28 cellular contexts compared by ENCODE assay signal in genomic region chr3:21830541-21830940, GRCh38.
"Had no signal": no experiment of that assay in that cellular context is flagged by ENCODE, and none has a peak within 500 bp of the region (broad histone marks: within the 10 kb centered on the region; RNA-seq: fewer than 3 reads in every experiment).

No MANE protein-coding gene starts in this region.

- H3K36me3 ChIP-seq: brain microvascular endothelial cell, esophagus muscularis mucosa, gastroesophageal sphincter, heart right ventricle, WERI-Rb-1 had no signal

- DNase-seq: activated B cell treated with CpG ODN at 0.5 μM for 24 hours; activated CD4-positive, alpha-beta T cell treated with anti-CD3 and anti-CD28 coated beads for 48 hours; activated CD4-positive, alpha-beta T cell treated with anti-CD3 and anti-CD28 coated beads, Interleukin-2, amount 50 U/mL, for 1 hour; activated CD4-positive, alpha-beta T cell treated with anti-CD3 and anti-CD28 coated beads, Interleukin-2, amount 50 U/mL, for 48 hours; activated CD8-positive, alpha-beta memory T cell treated with anti-CD3 and anti-CD28 coated beads for 24 hours; activated CD8-positive, alpha-beta T cell treated with anti-CD3 and anti-CD28 coated beads for 36 hours; activated effector memory CD4-positive, alpha-beta T cell treated with Interleukin-2 at 50 U/mL for 16 hours; activated gamma-delta T cell treated with Interleukin-2 at 50 U/mL for 16 hours; activated naive CD4-positive, alpha-beta T cell treated with anti-CD3 and anti-CD28 coated beads, Interleukin-2, amount 50 U/mL, for 16 hours; activated naive CD4-positive, alpha-beta T cell treated with Interleukin-2 at 50 U/mL for 16 hours; activated T-cell treated with anti-CD3 and anti-CD28 coated beads, Interleukin-2, amount 50 U/mL, for 4 hours; amniotic stem cell; anterior cingulate cortex; brain microvascular endothelial cell; dorsolateral prefrontal cortex; effector memory CD4-positive, alpha-beta T cell; endodermal cell; foreskin keratinocyte; heart right ventricle; T-helper 1 cell; T-helper 17 cell; T1000; WERI-Rb-1 had no signal

- H3K9me3 ChIP-seq: esophagus muscularis mucosa, gastroesophageal sphincter, heart right ventricle had no signal

- H3K27me3 ChIP-seq: brain microvascular endothelial cell, dorsolateral prefrontal cortex, esophagus muscularis mucosa, foreskin keratinocyte, gastroesophageal sphincter, heart right ventricle had no signal

- H3K4me1 ChIP-seq: esophagus muscularis mucosa, foreskin keratinocyte, gastroesophageal sphincter had no signal

- H3K4me3 ChIP-seq: coronary artery, dorsolateral prefrontal cortex, esophagus muscularis mucosa, gastroesophageal sphincter, heart right ventricle had no signal

- H3K27ac ChIP-seq: brain microvascular endothelial cell, coronary artery, dorsolateral prefrontal cortex, esophagus muscularis mucosa, foreskin keratinocyte, gastroesophageal sphincter, heart right ventricle, WERI-Rb-1 had no signal

- ATAC-seq: activated CD4-positive, CD25-positive, alpha-beta regulatory T cell treated with anti-CD3 and anti-CD28 coated beads, Interleukin-2, amount 50 U/mL, for 24 hours; activated CD8-positive, alpha-beta T cell treated with anti-CD3 and anti-CD28 coated beads for 36 hours; activated T-cell treated with anti-CD3 and anti-CD28 coated beads, Interleukin-2, amount 50 U/mL, for 4 hours; activated T-helper 17 cell treated with anti-CD3 and anti-CD28 coated beads, Interleukin-2, amount 50 U/mL, for 72 hours; foreskin keratinocyte; gastroesophageal sphincter; heart right ventricle; T-helper 17 cell had no signal
